In the genomic region with DNA sequence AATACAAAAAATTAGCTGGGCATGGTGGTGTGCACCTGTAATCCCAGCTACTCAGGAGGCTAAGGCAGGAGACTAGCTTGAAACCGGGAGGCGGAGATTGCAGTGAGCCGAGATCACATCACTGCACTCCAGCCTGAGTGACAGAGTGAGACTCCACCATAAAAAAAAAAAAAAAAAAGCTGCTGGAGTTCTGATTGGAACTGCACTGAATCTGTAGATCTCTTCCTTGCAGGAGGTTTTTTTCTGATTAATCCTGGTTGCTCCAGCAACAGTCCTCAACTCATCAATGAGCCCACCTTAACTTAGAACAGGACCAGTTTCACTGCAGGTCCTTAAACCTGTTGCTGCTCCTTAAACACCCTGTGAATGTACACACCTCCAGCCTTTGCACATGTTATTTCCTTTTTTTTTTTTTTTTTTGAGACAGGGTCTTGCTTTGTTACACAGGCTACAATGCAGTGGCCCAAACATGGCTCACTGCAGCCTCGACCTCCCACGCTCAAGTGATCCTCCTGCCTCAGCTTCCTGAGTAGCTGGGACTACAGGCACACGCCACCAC, we compare ENCODE assay signal across 1 cellular context.
TF ChIP-seq lines count a peak whose summit lies in the region.

No MANE protein-coding gene starts in this region.

TF ChIP-seq in SK-N-SH treated with all-trans-retinoic acid at 6 μM for 48 hours, 23 proteins besides CTCF, POLR2A, EP300 and RAD21 (continued from another document):
- TF ChIP-seq, protein P1, sequence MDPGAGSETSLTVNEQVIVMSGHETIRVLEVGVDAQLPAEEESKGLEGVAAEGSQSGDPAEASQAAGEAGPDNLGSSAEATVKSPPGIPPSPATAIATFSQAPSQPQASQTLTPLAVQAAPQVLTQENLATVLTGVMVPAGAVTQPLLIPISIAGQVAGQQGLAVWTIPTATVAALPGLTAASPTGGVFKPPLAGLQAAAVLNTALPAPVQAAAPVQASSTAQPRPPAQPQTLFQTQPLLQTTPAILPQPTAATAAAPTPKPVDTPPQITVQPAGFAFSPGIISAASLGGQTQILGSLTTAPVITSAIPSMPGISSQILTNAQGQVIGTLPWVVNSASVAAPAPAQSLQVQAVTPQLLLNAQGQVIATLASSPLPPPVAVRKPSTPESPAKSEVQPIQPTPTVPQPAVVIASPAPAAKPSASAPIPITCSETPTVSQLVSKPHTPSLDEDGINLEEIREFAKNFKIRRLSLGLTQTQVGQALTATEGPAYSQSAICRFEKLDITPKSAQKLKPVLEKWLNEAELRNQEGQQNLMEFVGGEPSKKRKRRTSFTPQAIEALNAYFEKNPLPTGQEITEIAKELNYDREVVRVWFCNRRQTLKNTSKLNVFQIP (CRISPR knock-in tag; IDR thresholded peaks at IDR 0.05; ENCODE audit: borderline replicate concordance, low read depth), result no peak
